Comparison of ENCODE assay signal across 1 cellular context in the genomic region with DNA sequence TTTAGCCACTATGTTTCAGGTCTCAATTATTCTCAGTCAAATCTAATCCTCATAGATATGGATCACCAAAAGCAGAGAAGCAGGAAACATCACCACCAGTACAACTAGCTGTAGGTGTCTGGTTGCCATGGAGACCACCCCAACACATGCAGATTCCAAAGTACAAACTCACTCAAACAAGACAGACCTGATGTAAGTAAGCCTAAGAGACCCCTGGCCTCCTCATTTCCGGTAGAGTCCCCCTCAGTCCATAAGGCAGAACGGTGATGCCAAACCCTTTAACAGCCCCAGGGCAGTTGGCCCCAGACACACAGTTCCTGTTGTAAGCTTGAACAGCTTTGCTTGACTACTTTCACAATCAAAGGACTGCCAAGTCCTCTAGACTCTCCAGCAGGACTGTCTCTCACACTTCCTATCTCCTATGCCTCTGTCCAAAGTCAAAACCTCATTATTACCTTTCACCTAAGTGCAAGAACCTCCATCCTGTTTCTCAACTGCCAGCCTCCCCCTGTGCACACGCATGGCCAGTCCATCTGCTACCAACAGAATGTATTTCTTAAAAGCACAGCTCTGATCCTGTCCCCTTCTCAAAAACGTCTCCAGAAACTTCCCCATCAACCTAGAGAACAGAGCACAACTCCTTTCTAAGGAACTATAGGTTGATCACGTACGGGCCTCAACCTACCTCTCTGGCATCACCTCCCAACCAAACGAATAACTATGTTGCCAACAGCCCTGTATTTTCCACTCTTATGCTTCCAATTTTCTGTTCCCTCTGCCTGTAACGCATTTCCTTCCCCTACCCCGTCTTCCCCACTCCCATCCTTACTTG.
TF ChIP-seq lines count a peak whose summit lies in the region.

No MANE protein-coding gene starts in this region.

TF ChIP-seq in HepG2, 621 proteins besides CTCF, POLR2A, EP300 and RAD21 (continued from another document and continues in another):
- TF ChIP-seq, protein P1, sequence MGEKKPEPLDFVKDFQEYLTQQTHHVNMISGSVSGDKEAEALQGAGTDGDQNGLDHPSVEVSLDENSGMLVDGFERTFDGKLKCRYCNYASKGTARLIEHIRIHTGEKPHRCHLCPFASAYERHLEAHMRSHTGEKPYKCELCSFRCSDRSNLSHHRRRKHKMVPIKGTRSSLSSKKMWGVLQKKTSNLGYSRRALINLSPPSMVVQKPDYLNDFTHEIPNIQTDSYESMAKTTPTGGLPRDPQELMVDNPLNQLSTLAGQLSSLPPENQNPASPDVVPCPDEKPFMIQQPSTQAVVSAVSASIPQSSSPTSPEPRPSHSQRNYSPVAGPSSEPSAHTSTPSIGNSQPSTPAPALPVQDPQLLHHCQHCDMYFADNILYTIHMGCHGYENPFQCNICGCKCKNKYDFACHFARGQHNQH (CRISPR knock-in tag; IDR thresholded peaks at IDR 0.05) = peak; percentile 99
- peak; percentile 16 for TF ChIP-seq ZNF781 (CRISPR knock-in tag; IDR thresholded peaks at IDR 0.05; ENCODE audit: borderline replicate concordance, not compliant biosample characterization)
- 0 out of 2 replicates have a peak, but pooled peaks have one; percentile 45 for TF ChIP-seq NR2F6 (IDR thresholded peaks at IDR 0.05)
- peak; percentile 56; the same call in 1 of the 2 replicates for TF ChIP-seq NR2F6 (CRISPR knock-in tag; IDR thresholded peaks at IDR 0.05)
- peak; percentile 20 for TF ChIP-seq XRCC5 (optimal IDR thresholded peaks at IDR 0.05; ENCODE audit: low read length)
- peak; percentile 43 for TF ChIP-seq TARDBP (CRISPR knock-in tag; IDR thresholded peaks at IDR 0.05)
- TF ChIP-seq ZNF138 (CRISPR knock-in tag; IDR thresholded peaks at IDR 0.05; ENCODE audit: low read depth) = no peak
- no peak for TF ChIP-seq ZNF784 (CRISPR knock-in tag; IDR thresholded peaks at IDR 0.05; ENCODE audit: borderline replicate concordance)
- TF ChIP-seq MAFF (IDR thresholded peaks at IDR 0.05; ENCODE audit: low read depth, low read length) = 0 out of 2 replicates have a peak, but pooled peaks have one; percentile 1
- TF ChIP-seq ZSCAN25 (CRISPR knock-in tag; IDR thresholded peaks at IDR 0.05) = peak; percentile 50; the same call in 1 of the 2 replicates
- no peak for TF ChIP-seq PCBP2 (optimal IDR thresholded peaks at IDR 0.05; ENCODE audit: low read depth, low read length, poor library complexity, severe bottlenecking)
- no peak; a peak in 1 of 4 replicates for TF ChIP-seq KLF16 (CRISPR knock-in tag; IDR thresholded peaks at IDR 0.05)
- TF ChIP-seq, protein P2, sequence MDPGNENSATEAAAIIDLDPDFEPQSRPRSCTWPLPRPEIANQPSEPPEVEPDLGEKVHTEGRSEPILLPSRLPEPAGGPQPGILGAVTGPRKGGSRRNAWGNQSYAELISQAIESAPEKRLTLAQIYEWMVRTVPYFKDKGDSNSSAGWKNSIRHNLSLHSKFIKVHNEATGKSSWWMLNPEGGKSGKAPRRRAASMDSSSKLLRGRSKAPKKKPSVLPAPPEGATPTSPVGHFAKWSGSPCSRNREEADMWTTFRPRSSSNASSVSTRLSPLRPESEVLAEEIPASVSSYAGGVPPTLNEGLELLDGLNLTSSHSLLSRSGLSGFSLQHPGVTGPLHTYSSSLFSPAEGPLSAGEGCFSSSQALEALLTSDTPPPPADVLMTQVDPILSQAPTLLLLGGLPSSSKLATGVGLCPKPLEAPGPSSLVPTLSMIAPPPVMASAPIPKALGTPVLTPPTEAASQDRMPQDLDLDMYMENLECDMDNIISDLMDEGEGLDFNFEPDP (CRISPR knock-in tag; conservative IDR thresholded peaks at IDR 0.05) = no peak
- TF ChIP-seq EHMT2 (IDR thresholded peaks at IDR 0.05; ENCODE audit: borderline replicate concordance, low read depth, low read length) = peak; percentile 44; the same call in 1 of the 2 replicates
- TF ChIP-seq ZNF687 (CRISPR knock-in tag; IDR thresholded peaks at IDR 0.05) = no peak
- peak; percentile 94 for TF ChIP-seq ZNF792 (CRISPR knock-in tag; IDR thresholded peaks at IDR 0.05)
- no peak for TF ChIP-seq TBP (CRISPR knock-in tag; IDR thresholded peaks at IDR 0.05)
- TF ChIP-seq TOE1 (CRISPR knock-in tag; IDR thresholded peaks at IDR 0.05) = no peak
- no peak for TF ChIP-seq KDM1A (CRISPR knock-in tag; IDR thresholded peaks at IDR 0.05)
- no peak for TF ChIP-seq JDP2 (CRISPR knock-in tag; IDR thresholded peaks at IDR 0.05; ENCODE audit: borderline replicate concordance)
- TF ChIP-seq ZNF207 (IDR thresholded peaks at IDR 0.05; ENCODE audit: borderline replicate concordance) = no peak
- no peak for TF ChIP-seq ZNF570 (CRISPR knock-in tag; IDR thresholded peaks at IDR 0.05; ENCODE audit: borderline replicate concordance)
- TF ChIP-seq, protein P3, sequence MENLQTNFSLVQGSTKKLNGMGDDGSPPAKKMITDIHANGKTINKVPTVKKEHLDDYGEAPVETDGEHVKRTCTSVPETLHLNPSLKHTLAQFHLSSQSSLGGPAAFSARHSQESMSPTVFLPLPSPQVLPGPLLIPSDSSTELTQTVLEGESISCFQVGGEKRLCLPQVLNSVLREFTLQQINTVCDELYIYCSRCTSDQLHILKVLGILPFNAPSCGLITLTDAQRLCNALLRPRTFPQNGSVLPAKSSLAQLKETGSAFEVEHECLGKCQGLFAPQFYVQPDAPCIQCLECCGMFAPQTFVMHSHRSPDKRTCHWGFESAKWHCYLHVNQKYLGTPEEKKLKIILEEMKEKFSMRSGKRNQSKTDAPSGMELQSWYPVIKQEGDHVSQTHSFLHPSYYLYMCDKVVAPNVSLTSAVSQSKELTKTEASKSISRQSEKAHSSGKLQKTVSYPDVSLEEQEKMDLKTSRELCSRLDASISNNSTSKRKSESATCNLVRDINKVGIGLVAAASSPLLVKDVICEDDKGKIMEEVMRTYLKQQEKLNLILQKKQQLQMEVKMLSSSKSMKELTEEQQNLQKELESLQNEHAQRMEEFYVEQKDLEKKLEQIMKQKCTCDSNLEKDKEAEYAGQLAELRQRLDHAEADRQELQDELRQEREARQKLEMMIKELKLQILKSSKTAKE (CRISPR knock-in tag; IDR thresholded peaks at IDR 0.05; ENCODE audit: borderline replicate concordance) = peak; percentile 52; the same call in 1 of the 2 replicates
- TF ChIP-seq, protein P4, sequence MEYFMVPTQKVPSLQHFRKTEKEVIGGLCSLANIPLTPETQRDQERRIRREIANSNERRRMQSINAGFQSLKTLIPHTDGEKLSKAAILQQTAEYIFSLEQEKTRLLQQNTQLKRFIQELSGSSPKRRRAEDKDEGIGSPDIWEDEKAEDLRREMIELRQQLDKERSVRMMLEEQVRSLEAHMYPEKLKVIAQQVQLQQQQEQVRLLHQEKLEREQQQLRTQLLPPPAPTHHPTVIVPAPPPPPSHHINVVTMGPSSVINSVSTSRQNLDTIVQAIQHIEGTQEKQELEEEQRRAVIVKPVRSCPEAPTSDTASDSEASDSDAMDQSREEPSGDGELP (IDR thresholded peaks at IDR 0.05; ENCODE audit: borderline replicate concordance, low read depth) = peak; percentile 48; the same call in 1 of the 2 replicates
- TF ChIP-seq ZNF619 (CRISPR knock-in tag; IDR thresholded peaks at IDR 0.05) = no peak
- TF ChIP-seq ZNF616 (CRISPR knock-in tag; IDR thresholded peaks at IDR 0.05; ENCODE audit: low read depth) = no peak
- no peak for TF ChIP-seq SP5 (CRISPR knock-in tag; IDR thresholded peaks at IDR 0.05; ENCODE audit: borderline replicate concordance, low read depth)
- TF ChIP-seq ZNF160 (CRISPR knock-in tag; IDR thresholded peaks at IDR 0.05) = no peak
- peak; percentile 93 for TF ChIP-seq PPARG (CRISPR knock-in tag; conservative IDR thresholded peaks at IDR 0.05)
- no peak for TF ChIP-seq NCOA1 (CRISPR knock-in tag; IDR thresholded peaks at IDR 0.05)
- TF ChIP-seq ATRX (CRISPR knock-in tag; IDR thresholded peaks at IDR 0.05; ENCODE audit: borderline replicate concordance) = no peak
- peak; percentile 71 for TF ChIP-seq RARA (CRISPR knock-in tag; IDR thresholded peaks at IDR 0.05)
- no peak for TF ChIP-seq CREB1 (IDR thresholded peaks at IDR 0.05)
- no peak for TF ChIP-seq CREB1 (CRISPR knock-in tag; IDR thresholded peaks at IDR 0.05)
- TF ChIP-seq, protein P5, sequence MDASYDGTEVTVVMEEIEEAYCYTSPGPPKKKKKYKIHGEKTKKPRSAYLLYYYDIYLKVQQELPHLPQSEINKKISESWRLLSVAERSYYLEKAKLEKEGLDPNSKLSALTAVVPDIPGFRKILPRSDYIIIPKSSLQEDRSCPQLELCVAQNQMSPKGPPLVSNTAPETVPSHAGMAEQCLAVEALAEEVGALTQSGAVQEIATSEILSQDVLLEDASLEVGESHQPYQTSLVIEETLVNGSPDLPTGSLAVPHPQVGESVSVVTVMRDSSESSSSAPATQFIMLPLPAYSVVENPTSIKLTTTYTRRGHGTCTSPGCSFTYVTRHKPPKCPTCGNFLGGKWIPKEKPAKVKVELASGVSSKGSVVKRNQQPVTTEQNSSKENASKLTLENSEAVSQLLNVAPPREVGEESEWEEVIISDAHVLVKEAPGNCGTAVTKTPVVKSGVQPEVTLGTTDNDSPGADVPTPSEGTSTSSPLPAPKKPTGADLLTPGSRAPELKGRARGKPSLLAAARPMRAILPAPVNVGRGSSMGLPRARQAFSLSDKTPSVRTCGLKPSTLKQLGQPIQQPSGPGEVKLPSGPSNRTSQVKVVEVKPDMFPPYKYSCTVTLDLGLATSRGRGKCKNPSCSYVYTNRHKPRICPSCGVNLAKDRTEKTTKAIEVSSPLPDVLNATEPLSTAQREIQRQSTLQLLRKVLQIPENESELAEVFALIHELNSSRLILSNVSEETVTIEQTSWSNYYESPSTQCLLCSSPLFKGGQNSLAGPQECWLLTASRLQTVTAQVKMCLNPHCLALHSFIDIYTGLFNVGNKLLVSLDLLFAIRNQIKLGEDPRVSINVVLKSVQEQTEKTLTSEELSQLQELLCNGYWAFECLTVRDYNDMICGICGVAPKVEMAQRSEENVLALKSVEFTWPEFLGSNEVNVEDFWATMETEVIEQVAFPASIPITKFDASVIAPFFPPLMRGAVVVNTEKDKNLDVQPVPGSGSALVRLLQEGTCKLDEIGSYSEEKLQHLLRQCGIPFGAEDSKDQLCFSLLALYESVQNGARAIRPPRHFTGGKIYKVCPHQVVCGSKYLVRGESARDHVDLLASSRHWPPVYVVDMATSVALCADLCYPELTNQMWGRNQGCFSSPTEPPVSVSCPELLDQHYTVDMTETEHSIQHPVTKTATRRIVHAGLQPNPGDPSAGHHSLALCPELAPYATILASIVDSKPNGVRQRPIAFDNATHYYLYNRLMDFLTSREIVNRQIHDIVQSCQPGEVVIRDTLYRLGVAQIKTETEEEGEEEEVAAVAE (CRISPR knock-in tag; IDR thresholded peaks at IDR 0.05; ENCODE audit: borderline replicate concordance) = no peak
- TF ChIP-seq, protein P6, sequence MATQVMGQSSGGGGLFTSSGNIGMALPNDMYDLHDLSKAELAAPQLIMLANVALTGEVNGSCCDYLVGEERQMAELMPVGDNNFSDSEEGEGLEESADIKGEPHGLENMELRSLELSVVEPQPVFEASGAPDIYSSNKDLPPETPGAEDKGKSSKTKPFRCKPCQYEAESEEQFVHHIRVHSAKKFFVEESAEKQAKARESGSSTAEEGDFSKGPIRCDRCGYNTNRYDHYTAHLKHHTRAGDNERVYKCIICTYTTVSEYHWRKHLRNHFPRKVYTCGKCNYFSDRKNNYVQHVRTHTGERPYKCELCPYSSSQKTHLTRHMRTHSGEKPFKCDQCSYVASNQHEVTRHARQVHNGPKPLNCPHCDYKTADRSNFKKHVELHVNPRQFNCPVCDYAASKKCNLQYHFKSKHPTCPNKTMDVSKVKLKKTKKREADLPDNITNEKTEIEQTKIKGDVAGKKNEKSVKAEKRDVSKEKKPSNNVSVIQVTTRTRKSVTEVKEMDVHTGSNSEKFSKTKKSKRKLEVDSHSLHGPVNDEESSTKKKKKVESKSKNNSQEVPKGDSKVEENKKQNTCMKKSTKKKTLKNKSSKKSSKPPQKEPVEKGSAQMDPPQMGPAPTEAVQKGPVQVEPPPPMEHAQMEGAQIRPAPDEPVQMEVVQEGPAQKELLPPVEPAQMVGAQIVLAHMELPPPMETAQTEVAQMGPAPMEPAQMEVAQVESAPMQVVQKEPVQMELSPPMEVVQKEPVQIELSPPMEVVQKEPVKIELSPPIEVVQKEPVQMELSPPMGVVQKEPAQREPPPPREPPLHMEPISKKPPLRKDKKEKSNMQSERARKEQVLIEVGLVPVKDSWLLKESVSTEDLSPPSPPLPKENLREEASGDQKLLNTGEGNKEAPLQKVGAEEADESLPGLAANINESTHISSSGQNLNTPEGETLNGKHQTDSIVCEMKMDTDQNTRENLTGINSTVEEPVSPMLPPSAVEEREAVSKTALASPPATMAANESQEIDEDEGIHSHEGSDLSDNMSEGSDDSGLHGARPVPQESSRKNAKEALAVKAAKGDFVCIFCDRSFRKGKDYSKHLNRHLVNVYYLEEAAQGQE (IDR thresholded peaks at IDR 0.05; ENCODE audit: borderline replicate concordance in 1 of 2, low read depth in 1 of 2, low read length in 2 of 2) = no peak; a peak in 1 of 4 replicates
